Comparison of ENCODE assay signal across 14 cellular contexts in genomic region chr16:87885371-87886116, GRCh38. TPM values are rescaled to one million over a fixed set of nuclear protein-coding genes. Genes with fewer than 3 reads are reported as not detected.
"Had no signal": no experiment of that assay in that cellular context is flagged by ENCODE, and none has a peak within 500 bp of the region (broad histone marks: within the 10 kb centered on the region; RNA-seq: fewer than 3 reads in every experiment).

No MANE protein-coding gene starts in this region.

RNA-seq across cellular contexts. Expression of gene CA5A, which starts 50.8 kb away (rescaled TPM):
- total RNA-seq: activated CD4-positive, alpha-beta T cell treated with anti-CD3 and anti-CD28 coated beads, Interleukin-2, amount 10 ng/mL, durations not matched to agents 7 days and 5 days; activated CD8-positive, alpha-beta T cell treated with anti-CD3 and anti-CD28 coated beads, Interleukin-2, amount 10 ng/mL, durations not matched to agents 7 days and 5 days; activated naive CD8-positive, alpha-beta T cell treated with anti-CD3 and anti-CD28 coated beads, Interleukin-2, amount 10 ng/mL, durations not matched to agents 7 days and 5 days; activated T-helper 2 cell treated with anti-CD3 and anti-CD28 coated beads, Interferon-gamma antibody, Interleukin-2, Interleukin-4, amounts not matched to agents 10 μg/mL and 5 μg/mL and 100 μg/mL, durations not matched to agents 14 hours and 24 hours and 36 hours; cardiac septum; dermis blood vessel endothelial cell; endothelial cell of umbilical vein; esophagus squamous epithelium; naive thymus-derived CD8-positive, alpha-beta T cell; osteocyte; pulmonary artery endothelial cell; sciatic nerve; T-helper 1 cell treated with Interleukin-12 subunit alpha and Interleukin-12 subunit beta and Interleukin-4 antibody, amounts not matched to agents 30 ng/mL and 1 ng/mL, for 36 hours; thoracic aorta had no signal
